Comparison of ENCODE assay signal across 19 cellular contexts in the genomic region with DNA sequence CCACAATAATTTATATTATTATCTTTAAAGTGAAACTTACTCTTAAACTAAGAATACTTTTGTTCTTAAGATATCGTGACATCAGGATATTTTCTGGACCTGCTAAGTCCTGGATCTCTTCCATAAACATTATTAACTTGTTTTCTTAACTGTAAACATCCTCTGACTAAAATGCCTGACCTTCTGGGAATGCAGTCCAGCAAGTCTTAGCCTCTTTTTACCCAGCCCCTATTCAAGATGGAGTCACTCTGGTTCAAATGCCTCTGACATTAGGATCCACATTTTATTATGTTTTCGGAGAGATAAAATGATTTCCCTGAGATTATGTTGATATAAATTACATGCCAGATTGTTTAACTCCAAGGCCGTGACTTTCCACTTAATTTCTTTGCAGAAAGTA. TPM values are rescaled to one million over a fixed set of nuclear protein-coding genes. Genes with fewer than 3 reads are reported as not detected.
A peak's percentile ranks its signal among the peaks of the same experiment; 100 is the strongest.
DNase-seq lines count a peak whose midpoint lies in the region; ATAC-seq and TF ChIP-seq lines count a peak whose summit lies in the region.
"Had no signal": no experiment of that assay in that cellular context is flagged by ENCODE, and none has a peak within 500 bp of the region (broad histone marks: within the 10 kb centered on the region; RNA-seq: fewer than 3 reads in every experiment).

No MANE protein-coding gene starts in this region.

- DNase-seq in AG04450 (ENCODE audit: low read depth, low spot score) (peak; percentile 36), LHCN-M2 (ENCODE audit: low read depth) (peak; percentile 23), brain microvascular endothelial cell (no peak), iris pigment epithelial cell (ENCODE audit: low read depth) (peak; percentile 61), psoas muscle (no peak), spleen (no peak), GM10248 (ENCODE audit: extremely low spot score) (no peak)
- DNase-seq in activated naive CD4-positive, alpha-beta T cell treated with anti-CD3 and anti-CD28 coated beads, Interleukin-2, amount 10 ng/mL, durations not matched to agents 7 days and 5 days, result no peak
- DNase-seq: activated CD4-positive, CD25-positive, alpha-beta regulatory T cell treated with anti-CD3 and anti-CD28 coated beads, Interleukin-2, amount 50 U/mL, for 72 hours; CD8-positive, alpha-beta T cell; DND-41; heart left ventricle; midbrain; NCI-H1930; SHP77; stimulated activated naive CD8-positive, alpha-beta T cell treated with anti-CD3 and anti-CD28 coated beads, Interleukin-15, amount 100 ng/mL, for 72 hours had no signal

- in situ Hi-C loops in brain microvascular endothelial cell (cut with HindIII; ENCODE audit: low pct_ligation_motif_present, low sequenced_read_pairs), result no loop called here

- CTCF ChIA-PET in AG04450 (lab: Charles Lee) (interaction anchor here (0.6 kb wide), 1 partner anchor 41 kb away, joined by 6 read pairs; no protein-coding TSS in a partner anchor), GM10248 (lab: Yijun Ruan, JAX) (no interaction called here)
- CTCF ChIA-PET in activated naive CD4-positive, alpha-beta T cell treated with anti-CD3 and anti-CD28 coated beads, Interleukin-2, amount 10 ng/mL, durations not matched to agents 7 days and 5 days (lab: Charles Lee), result no interaction called here

- H3K9me3 Mint-ChIP-seq in activated naive CD4-positive, alpha-beta T cell treated with anti-CD3 and anti-CD28 coated beads, Interleukin-2, amount 10 ng/mL, durations not matched to agents 7 days and 5 days, result no peaks in the 10 kb centered on the region
- H3K9me3 Mint-ChIP-seq: CD8-positive, alpha-beta T cell; neural progenitor cell had no signal

- H3K27me3 ChIP-seq in AG04450 (ENCODE audit: control insufficient read depth, insufficient read depth, low read length), result no peaks in the 10 kb centered on the region
- no peaks in the 10 kb centered on the region for H3K27me3 ChIP-seq in brain microvascular endothelial cell (replicated peaks)
- H3K27me3 ChIP-seq in psoas muscle (ENCODE audit: insufficient read depth in 3 of 3, low read length in 2 of 3), result no peaks in the 10 kb centered on the region
- H3K27me3 ChIP-seq in spleen (replicated peaks in 1 of 7), result no peaks in the 10 kb centered on the region
- H3K27me3 ChIP-seq: heart left ventricle, neural progenitor cell had no signal

- no peaks in the 10 kb centered on the region for H3K36me3 ChIP-seq in brain microvascular endothelial cell (replicated peaks)
- no peaks in the 10 kb centered on the region for H3K36me3 ChIP-seq in psoas muscle (ENCODE audit: insufficient read depth in 1 of 2, low read depth in 1 of 2)
- no peaks in the 10 kb centered on the region for H3K36me3 ChIP-seq in spleen
- H3K36me3 ChIP-seq: heart left ventricle, neural progenitor cell had no signal

- H3K36me3 Mint-ChIP-seq in activated naive CD4-positive, alpha-beta T cell treated with anti-CD3 and anti-CD28 coated beads, Interleukin-2, amount 10 ng/mL, durations not matched to agents 7 days and 5 days, result no peaks in the 10 kb centered on the region
- H3K36me3 Mint-ChIP-seq: CD8-positive, alpha-beta T cell; neural progenitor cell had no signal

- intact Hi-C loops in psoas muscle (cut with DNase I), result loop anchor here in 1 of 2 donors (5.0 to 10.0 kb wide), 2 partner anchors 146 to 1568 kb away; no protein-coding TSS in a partner anchor
- intact Hi-C loops in spleen (cut with DNase I; ENCODE audit: low total_unique reads), result no loop called here

- POLR2A ChIA-PET in AG04450 (lab: Yijun Ruan, JAX) (no interaction called here), GM10248 (lab: Yijun Ruan, JAX) (no interaction called here)

- no peak for ATAC-seq in psoas muscle
- ATAC-seq: CD8-positive, alpha-beta T cell; heart left ventricle; stimulated activated naive CD8-positive, alpha-beta T cell treated with anti-CD3 and anti-CD28 coated beads, Interleukin-15, amount 100 ng/mL, for 72 hours had no signal

- H3K4me3 ChIP-seq in AG04450 (ENCODE audit: low read depth, low read length) (no peak overlapping the region), brain microvascular endothelial cell (ENCODE audit: low read depth, low read length) (no peak overlapping the region), psoas muscle (no peak overlapping the region), spleen (no peak overlapping the region)
- H3K4me3 ChIP-seq: heart left ventricle, neural progenitor cell had no signal

- WGBS in psoas muscle, 3 donors, result 61 to 65% (median 65%) methylated on average over 3 of the region's 3 CpGs
- 81 to 86% (median 83%) methylated on average over 3 of the region's 3 CpGs for WGBS in spleen, 5 donors

- no peaks in the 10 kb centered on the region for H3K4me1 ChIP-seq in psoas muscle
- H3K4me1 ChIP-seq in spleen, result peaks cover 0 to 12% (median 6%) of the 10 kb centered on the region in 6 donors

- no peaks in the 10 kb centered on the region for H3K27me3 Mint-ChIP-seq in activated naive CD4-positive, alpha-beta T cell treated with anti-CD3 and anti-CD28 coated beads, Interleukin-2, amount 10 ng/mL, durations not matched to agents 7 days and 5 days
- H3K27me3 Mint-ChIP-seq: stimulated activated naive CD8-positive, alpha-beta T cell treated with anti-CD3 and anti-CD28 coated beads, Interleukin-15, amount 100 ng/mL, for 72 hours had no signal

- H3K27ac ChIP-seq in AG04450 (ENCODE audit: low read depth, low read length) (no peak overlapping the region), brain microvascular endothelial cell (peak overlapping the region; percentile 85), psoas muscle (no peak overlapping the region), spleen (no peak overlapping the region)
- H3K27ac ChIP-seq: heart left ventricle, neural progenitor cell had no signal

- no peak for TF ChIP-seq CTCF in AG04450 (IDR thresholded peaks at IDR 0.05; ENCODE audit: low read depth, low read length)
- TF ChIP-seq CTCF in brain microvascular endothelial cell (IDR thresholded peaks at IDR 0.05; ENCODE audit: low read depth, low read length, missing control alignments), result no peak
- no peak for TF ChIP-seq CTCF in psoas muscle (IDR thresholded peaks at IDR 0.05)
- TF ChIP-seq CTCF in spleen (IDR thresholded peaks at IDR 0.05 in 8 of 11, conservative IDR thresholded peaks at IDR 0.05 in 3 of 11), result no peak
- TF ChIP-seq CTCF in GM10248 (IDR thresholded peaks at IDR 0.05; ENCODE audit: control extremely low read depth, extremely low read depth, low read depth, missing control alignments), result no peak

- TF ChIP-seq POLR2A in spleen (IDR thresholded peaks at IDR 0.05), result no peak

- H3K9me3 ChIP-seq in AG04450 (ENCODE audit: control insufficient read depth, insufficient read depth, low read length) (peaks cover 4% of the 10 kb centered on the region; the same call in 1 of the 2 replicates), psoas muscle (no peaks in the 10 kb centered on the region), spleen (no peaks in the 10 kb centered on the region)
- H3K9me3 ChIP-seq: heart left ventricle had no signal

- no peaks in the 10 kb centered on the region for H3K4me1 Mint-ChIP-seq in activated naive CD4-positive, alpha-beta T cell treated with anti-CD3 and anti-CD28 coated beads, Interleukin-2, amount 10 ng/mL, durations not matched to agents 7 days and 5 days

- H3K27ac Mint-ChIP-seq in activated naive CD4-positive, alpha-beta T cell treated with anti-CD3 and anti-CD28 coated beads, Interleukin-2, amount 10 ng/mL, durations not matched to agents 7 days and 5 days, result no peak overlapping the region
- H3K27ac Mint-ChIP-seq: CD8-positive, alpha-beta T cell; neural progenitor cell; stimulated activated naive CD8-positive, alpha-beta T cell treated with anti-CD3 and anti-CD28 coated beads, Interleukin-15, amount 100 ng/mL, for 72 hours had no signal

- no peak overlapping the region for H3K4me3 Mint-ChIP-seq in activated naive CD4-positive, alpha-beta T cell treated with anti-CD3 and anti-CD28 coated beads, Interleukin-2, amount 10 ng/mL, durations not matched to agents 7 days and 5 days
- H3K4me3 Mint-ChIP-seq: CD8-positive, alpha-beta T cell; neural progenitor cell; stimulated activated naive CD8-positive, alpha-beta T cell treated with anti-CD3 and anti-CD28 coated beads, Interleukin-15, amount 100 ng/mL, for 72 hours had no signal

RNA-seq across cellular contexts. Expression of a gene that starts 37.6 kb away (rescaled TPM):
- not detected in 2 replicates for polyA plus RNA-seq in AG04450 (2011; rRNA removed)
- not detected in 2 replicates for polyA minus RNA-seq in AG04450 (2011; rRNA and poly(A)+ RNA removed)
- 0.06 TPM in 1 of 2 replicates, not detected in the other for total RNA-seq in LHCN-M2 (2014; rRNA removed)
- polyA plus RNA-seq in LHCN-M2 (2012), result not detected
- total RNA-seq in psoas muscle, result under 1 TPM in 3 of 4 donors, not detected in 1; 0.08 to 0.34 (median 0.24) TPM
- polyA plus RNA-seq in psoas muscle, result under 1 TPM in 1 of 3 donors, not detected in 2; 0.05 TPM
- not detected for total RNA-seq in spleen
- polyA plus RNA-seq in spleen, result under 1 TPM in 1 of 3 donors, not detected in 2; 0.03 TPM
- total RNA-seq: A172; CD8-positive, alpha-beta T cell; T-helper 2 cell treated with Interferon-gamma antibody and Interleukin-4, amounts not matched to agents 100 ng/mL and 5 ng/mL, for 36 hours had no signal
- polyA plus RNA-seq: heart left ventricle had no signal

Comparison
In these comparisons a context has a peak if more than half of its experiments do, and no peak if none do; other contexts are left out.
1. DNase-seq: peak in AG04450 (single experiment), LHCN-M2 (single experiment) and iris pigment epithelial cell (single experiment); none in brain microvascular endothelial cell (single experiment), activated naive CD4-positive, alpha-beta T cell treated with anti-CD3 and anti-CD28 coated beads, Interleukin-2, amount 10 ng/mL, durations not matched to agents 7 days and 5 days (single experiment), psoas muscle (0 of 2), spleen (single experiment) and GM10248 (single experiment).